In genomic region chr17:81512560-81512983, GRCh38 we compare ENCODE assay signal across 8 cellular contexts. TPM values are rescaled to one million over a fixed set of nuclear protein-coding genes. Genes with fewer than 3 reads are reported as not detected.
A peak's percentile ranks its signal among the peaks of the same experiment; 100 is the strongest.
DNase-seq lines count a peak whose midpoint lies in the region; ATAC-seq and TF ChIP-seq lines count a peak whose summit lies in the region.

Gene ACTG1 (minus strand): TSS chr17:81512799. CDS start chr17:81512354, 445 bp downstream.

- H3K4me1 Mint-ChIP-seq in endothelial cell (ENCODE audit: unreplicated experiment) = peaks cover 31% of the 10 kb centered on the region

- H3K27me3 ChIP-seq in HUES6 (ENCODE audit: control insufficient read depth, insufficient read depth, low read length) (no peaks in the 10 kb centered on the region), OCI-LY3 (ENCODE audit: low read depth, low read length) (no peaks in the 10 kb centered on the region)

- H3K9ac ChIP-seq in HUES6 (ENCODE audit: low read length) (peak within 1 kb of the TSS; percentile 100), OCI-LY3 (ENCODE audit: low read length) (peak within 1 kb of the TSS; percentile 99)

- peak within 1 kb of the TSS; percentile 96 for H3K4me2 ChIP-seq in OCI-LY3 (ENCODE audit: low read length)

- H3K36me3 ChIP-seq in HUES6 (ENCODE audit: control insufficient read depth, insufficient read depth, low read length) (peaks cover 37% of the 10 kb centered on the region), OCI-LY3 (replicated peaks; ENCODE audit: low read depth, low read length) (peaks cover 47% of the 10 kb centered on the region)

- peaks cover 35% of the 10 kb centered on the region for H3K36me3 Mint-ChIP-seq in endothelial cell (ENCODE audit: low read depth, unreplicated experiment)

- H3K27ac ChIP-seq in HUES6 (ENCODE audit: low read depth, low read length) = peak within 1 kb of the TSS; percentile 97
- peak within 1 kb of the TSS; percentile 95 for H3K27ac ChIP-seq in OCI-LY3 (ENCODE audit: low read length)

- peaks cover 38% of the 10 kb centered on the region for H4K20me1 ChIP-seq in OCI-LY3 (ENCODE audit: insufficient read depth, low read length)

- H3K4me3 Mint-ChIP-seq in endothelial cell (ENCODE audit: unreplicated experiment) = peak within 1 kb of the TSS; percentile 99

- H3K9me3 ChIP-seq in HUES6 (ENCODE audit: control insufficient read depth, insufficient read depth, low read depth, low read length) = no peaks in the 10 kb centered on the region
- no peaks in the 10 kb centered on the region for H3K9me3 ChIP-seq in OCI-LY3 (ENCODE audit: insufficient read depth, low read length)

- H3K79me2 ChIP-seq in OCI-LY3 (ENCODE audit: low read length) = peaks cover 55% of the 10 kb centered on the region

- peak; percentile 46 for ATAC-seq in GM19397 (IDR thresholded peaks at IDR 0.05; ENCODE audit: unreplicated experiment)

- peaks cover 16% of the 10 kb centered on the region for H3K4me1 ChIP-seq in HUES6 (ENCODE audit: control insufficient read depth, insufficient read depth, low read length)
- peaks cover 41% of the 10 kb centered on the region for H3K4me1 ChIP-seq in OCI-LY3 (ENCODE audit: low read length)

- TF ChIP-seq CTCF in OCI-LY3 (IDR thresholded peaks at IDR 0.05; ENCODE audit: low read depth, low read length) = no peak
- no peak for TF ChIP-seq CTCF in endothelial cell (IDR thresholded peaks at IDR 0.05; ENCODE audit: unreplicated experiment)

- DNase-seq in C1 segment of cervical spinal cord (lab: John Stamatoyannopoulos, UW) (peak; percentile 57 to 93 (median 86)), endothelial cell (ENCODE audit: low spot score) (peak; percentile 90), midbrain (lab: John Stamatoyannopoulos, UW) (peak; percentile 89)
- peak; percentile 97 for DNase-seq in activated CD8-positive, alpha-beta memory T cell treated with anti-CD3 and anti-CD28 coated beads, Interleukin-2, amount 50 U/mL, for 48 hours
- peak; percentile 82 to 89 for DNase-seq in stimulated activated CD8-positive, alpha-beta memory T cell treated with anti-CD3 and anti-CD28 coated beads, Interleukin-15, amount 100 ng/mL, for 4 hours (ENCODE audit: low read depth in 2 of 2)

- H3K4me3 ChIP-seq in HUES6 (ENCODE audit: low read depth, low read length) (peak within 1 kb of the TSS; percentile 83), OCI-LY3 (ENCODE audit: low read length) (peak within 1 kb of the TSS; percentile 99)

- H3K27me3 Mint-ChIP-seq in endothelial cell (ENCODE audit: unreplicated experiment) = peaks cover 33% of the 10 kb centered on the region

- no peaks in the 10 kb centered on the region for H3K9me3 Mint-ChIP-seq in endothelial cell (ENCODE audit: unreplicated experiment)

- H3K27ac Mint-ChIP-seq in endothelial cell (ENCODE audit: unreplicated experiment) = peak within 1 kb of the TSS; percentile 90

- H2AFZ ChIP-seq in OCI-LY3 (ENCODE audit: low read depth, low read length) = no peak within 1 kb of the TSS

RNA-seq across cellular contexts. Expression of gene ACTG1, which starts in this region (rescaled TPM):
- 4,184 TPM for total RNA-seq in endothelial cell (ENCODE audit: unreplicated experiment)

Comparison
In these comparisons a context has a peak if more than half of its experiments do, and no peak if none do; other contexts are left out.
1. Peak in every context shown above with its lines: DNase-seq, ATAC-seq, H3K4me3 ChIP-seq and H3K27ac ChIP-seq.